ENCODE assay signal across 18 cellular contexts in genomic region chr2:60394467-60394866, GRCh38.
"Had no signal": no experiment of that assay in that cellular context is flagged by ENCODE, and none has a peak within 500 bp of the region (broad histone marks: within the 10 kb centered on the region; RNA-seq: fewer than 3 reads in every experiment).

No MANE protein-coding gene starts in this region.

- H3K4me1 ChIP-seq: heart left ventricle, tibial nerve, upper lobe of right lung had no signal

- H3K27me3 ChIP-seq: heart left ventricle, neutrophil, tibial nerve, upper lobe of right lung had no signal

- H3K36me3 ChIP-seq: heart left ventricle, neutrophil, tibial nerve, upper lobe of right lung had no signal

- H3K4me3 ChIP-seq: heart left ventricle, mucosa of descending colon, skin epidermis, tibial nerve, upper lobe of right lung had no signal

- H3K27ac ChIP-seq: heart left ventricle, neutrophil, skin epidermis, tibial nerve, upper lobe of right lung had no signal

- DNase-seq: cerebellar nuclear complex; effector CD4-positive, alpha-beta T cell; endodermal cell; erythroblast; heart left ventricle; hippocampal formation; kidney glomerular epithelial cell; mammary epithelial cell; mucosa of descending colon; naive thymus-derived CD8-positive, alpha-beta T cell; posterior cingulate gyrus; stimulated activated CD4-positive, alpha-beta T cell treated with anti-CD3 and anti-CD28 coated beads, Interleukin-2, amount 100 ng/mL, for 48 hours; stimulated activated naive CD8-positive, alpha-beta T cell treated with anti-CD3 and anti-CD28 coated beads, Interleukin-15, Interleukin-2, amounts not matched to agents 100 U/mL and 50 U/mL, for 24 hours; upper lobe of right lung had no signal

- ATAC-seq: heart left ventricle; mucosa of descending colon; naive thymus-derived CD8-positive, alpha-beta T cell; sciatic nerve; stimulated activated naive CD8-positive, alpha-beta T cell treated with anti-CD3 and anti-CD28 coated beads, Interleukin-15, Interleukin-2, amounts not matched to agents 100 U/mL and 50 U/mL, for 24 hours; upper lobe of right lung had no signal

- H3K9me3 ChIP-seq: heart left ventricle, mucosa of descending colon, neutrophil, tibial nerve, upper lobe of right lung had no signal
